Comparison of ENCODE assay signal across 8 cellular contexts in the genomic region with DNA sequence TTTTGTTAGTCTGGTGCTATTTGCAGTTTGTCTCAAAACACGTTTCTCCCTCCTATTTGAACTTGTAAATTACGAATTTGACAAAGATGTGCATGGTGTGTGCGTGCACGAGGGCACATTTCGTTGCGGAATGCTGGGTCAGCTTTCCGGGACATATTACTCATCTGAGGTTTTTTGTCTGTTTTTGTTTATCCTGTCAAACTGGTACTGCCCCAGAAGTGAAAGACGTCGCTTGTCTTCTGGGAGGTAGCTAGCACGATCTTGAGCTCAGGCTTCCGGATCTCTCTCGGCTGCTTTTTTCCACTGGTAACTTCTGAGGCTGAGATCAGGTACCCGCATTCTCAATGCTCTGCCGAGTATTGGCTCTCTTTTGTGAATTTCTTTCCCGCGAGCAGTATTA. TPM values are rescaled to one million over a fixed set of nuclear protein-coding genes. Genes with fewer than 3 reads are reported as not detected.
DNase-seq lines count a peak whose midpoint lies in the region; ATAC-seq and TF ChIP-seq lines count a peak whose summit lies in the region.
"Not testable (repeated sequence)": the region's sequence is repeated elsewhere in the genome, so short reads cannot be mapped to it uniquely, and the experiment has no call there.

No MANE protein-coding gene starts in this region.

- POLR2A ChIA-PET in PC-3 (lab: Charles Lee; ENCODE audit: unreplicated experiment) = not testable (repeated sequence)

- H3K9me3 ChIP-seq in DND-41 (ENCODE audit: insufficient read depth, low read length, severe bottlenecking); PC-3 (ENCODE audit: low read length): not testable (repeated sequence)

- H3K27ac Mint-ChIP-seq in effector memory CD8-positive, alpha-beta T cell = not testable (repeated sequence)

- not testable (repeated sequence) for H2AFZ ChIP-seq in DND-41 (ENCODE audit: low read depth, low read length); PC-3 (ENCODE audit: low read length)

- not testable (repeated sequence) for H3K4me3 Mint-ChIP-seq in effector memory CD8-positive, alpha-beta T cell

- not testable (repeated sequence) for H3K36me3 Mint-ChIP-seq in effector memory CD8-positive, alpha-beta T cell (ENCODE audit: insufficient read depth)

- not testable (repeated sequence) for H3F3A ChIP-seq in PC-3 (ENCODE audit: low read length, unreplicated experiment)

- not testable (repeated sequence) for H3K4me1 Mint-ChIP-seq in effector memory CD8-positive, alpha-beta T cell (ENCODE audit: low read depth in 2 of 2)

- not testable (repeated sequence) for BruUV-seq in PC-3 (replicated peaks; lab: Mats Ljungman, UMichigan)

- H3K27me3 ChIP-seq in DND-41 (ENCODE audit: insufficient read depth, low read length, poor library complexity); PC-3 (ENCODE audit: low read length): not testable (repeated sequence)

- not testable (repeated sequence) for H3K27me3 Mint-ChIP-seq in effector memory CD8-positive, alpha-beta T cell

- ATAC-seq in DND-41 (ENCODE audit: insufficient read depth, low read depth) = peak; percentile 32
- peak; percentile 24 for ATAC-seq in GM19025 (IDR thresholded peaks at IDR 0.05; ENCODE audit: low read depth, unreplicated experiment)
- peak; percentile 36 for ATAC-seq in GM21515 (IDR thresholded peaks at IDR 0.05; ENCODE audit: unreplicated experiment)
- peak; percentile 31 for ATAC-seq in HG02798 (IDR thresholded peaks at IDR 0.05; ENCODE audit: poor library complexity, unreplicated experiment)
- peak; percentile 34 for ATAC-seq in HG03139 (IDR thresholded peaks at IDR 0.05; ENCODE audit: unreplicated experiment)
- ATAC-seq in PC-3 = peak; percentile 33
- peak; percentile 51 for ATAC-seq in effector memory CD8-positive, alpha-beta T cell (replicated peaks)
- peak; percentile 57 for ATAC-seq in omental fat pad (ENCODE audit: low FRiP score)

- H3K9me2 ChIP-seq in PC-3 (replicated peaks; ENCODE audit: low read length) = not testable (repeated sequence)

- not testable (repeated sequence) for H3K4me1 ChIP-seq in DND-41 (ENCODE audit: insufficient read depth, low read length); PC-3 (ENCODE audit: insufficient read depth, low read length)

- not testable (repeated sequence) for H3K9me3 Mint-ChIP-seq in effector memory CD8-positive, alpha-beta T cell

- DNase-seq in DND-41; PC-3; effector memory CD8-positive, alpha-beta T cell; omental fat pad (ENCODE audit: low spot score): not testable (repeated sequence)

- not testable (repeated sequence) for H3K9ac ChIP-seq in DND-41 (ENCODE audit: low read depth, low read length); PC-3 (ENCODE audit: low read length)

- not testable (repeated sequence) for H3K36me3 ChIP-seq in DND-41 (ENCODE audit: insufficient read depth, low read length); PC-3 (ENCODE audit: low read depth, low read length)

- intact Hi-C loops in PC-3 (cut with micrococcal nuclease) = not testable (repeated sequence)

- H3K4me2 ChIP-seq in DND-41 (ENCODE audit: insufficient read depth, low read length); PC-3 (ENCODE audit: low read length): not testable (repeated sequence)

- CTCF ChIA-PET in PC-3 (lab: Charles Lee) = not testable (repeated sequence)

- not testable (repeated sequence) for H3K27ac ChIP-seq in DND-41 (ENCODE audit: low read length); PC-3 (ENCODE audit: low read length)

- not testable (repeated sequence) for H3K4me3 ChIP-seq in DND-41 (ENCODE audit: low read depth in 1 of 2, low read length in 2 of 2); PC-3 (ENCODE audit: low read length)

- not testable (repeated sequence) for H3K79me2 ChIP-seq in DND-41 (ENCODE audit: insufficient read depth, low read length); PC-3 (ENCODE audit: low read length)

- not testable (repeated sequence) for TF ChIP-seq CTCF in DND-41 (IDR thresholded peaks at IDR 0.05; ENCODE audit: borderline replicate concordance, extremely low read depth, low read length, poor library complexity, severe bottlenecking); PC-3 (conservative IDR thresholded peaks at IDR 0.05; ENCODE audit: low read depth, low read length); omental fat pad (IDR thresholded peaks at IDR 0.05)

- H4K20me1 ChIP-seq in DND-41 (ENCODE audit: insufficient read depth, low read length); PC-3 (ENCODE audit: low read length): not testable (repeated sequence)

RNA-seq across cellular contexts. Expression of gene TCAF2, which starts 0.4 kb away (rescaled TPM):
- total RNA-seq in PC-3 (2014; rRNA removed) (7.9 and 9.7 TPM in 2 replicates), omental fat pad (1 to 10 TPM; 1.4 to 8.2 (median 4.8) TPM)

RNA-seq across cellular contexts. Expression of gene CTAGE15, which starts 49.6 kb away (rescaled TPM):
- 0.29 and 1.3 TPM in 2 replicates for total RNA-seq in PC-3 (2014; rRNA removed)
- 1 to 10 TPM in 1 of 4 donors, under 1 TPM in 2, not detected in 1; 0.74 to 1.3 (median 0.79) TPM for total RNA-seq in omental fat pad
